In the genomic region with DNA sequence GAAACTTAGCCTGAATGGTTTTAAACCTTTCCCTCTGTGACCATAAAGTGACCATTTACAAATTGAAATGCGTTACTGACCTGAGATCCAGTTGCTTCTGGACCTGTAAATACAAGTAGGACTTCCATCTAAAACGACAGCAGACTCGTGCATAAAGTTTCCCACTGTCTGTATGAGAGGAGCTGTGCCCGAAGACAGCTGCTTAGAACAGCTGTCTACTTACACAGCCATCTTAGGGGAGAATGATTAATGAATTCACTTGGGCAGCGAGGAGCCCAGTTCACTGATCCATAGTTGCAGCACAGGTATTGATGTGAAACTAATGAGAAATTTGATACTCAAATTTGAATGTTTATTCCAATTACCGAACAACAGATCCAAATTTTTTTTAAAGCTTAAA, we compare ENCODE assay signal across 18 cellular contexts.
"Had no signal": no experiment of that assay in that cellular context is flagged by ENCODE, and none has a peak within 500 bp of the region (broad histone marks: within the 10 kb centered on the region; RNA-seq: fewer than 3 reads in every experiment).

No MANE protein-coding gene starts in this region.

- H3K27ac Mint-ChIP-seq: endodermal cell; naive thymus-derived CD4-positive, alpha-beta T cell had no signal

- H3K4me3 ChIP-seq: colonic mucosa, heart left ventricle, ovary, smooth muscle cell had no signal

- H3K27me3 ChIP-seq: colonic mucosa, foreskin keratinocyte, ovary had no signal

- DNase-seq: colonic mucosa; dermis blood vessel endothelial cell; endodermal cell; erythroblast; foreskin keratinocyte; heart left ventricle; hippocampal formation; left colon; mammary epithelial cell; naive thymus-derived CD4-positive, alpha-beta T cell; nucleus accumbens; ovary; right cardiac atrium; stimulated activated CD4-positive, alpha-beta T cell treated with anti-CD3 and anti-CD28 coated beads, Interleukin-2, amount 100 ng/mL, for 48 hours; stimulated activated naive CD4-positive, alpha-beta T cell treated with Interleukin-2 at 50 U/mL for 16 hours had no signal

- H3K4me1 ChIP-seq: colonic mucosa, foreskin keratinocyte, heart left ventricle had no signal

- H3K4me3 Mint-ChIP-seq: endodermal cell; naive thymus-derived CD4-positive, alpha-beta T cell; neural crest cell; type B pancreatic cell had no signal

- H3K36me3 ChIP-seq: colonic mucosa, heart left ventricle, ovary had no signal

- H3K27ac ChIP-seq: colonic mucosa, foreskin keratinocyte, heart left ventricle, ovary had no signal

- H3K9me3 ChIP-seq: colonic mucosa, ovary had no signal

- H3K4me1 Mint-ChIP-seq: endodermal cell; naive thymus-derived CD4-positive, alpha-beta T cell had no signal

- ATAC-seq: foreskin keratinocyte; heart left ventricle; left colon; naive thymus-derived CD4-positive, alpha-beta T cell; right cardiac atrium had no signal

- H3K36me3 Mint-ChIP-seq: naive thymus-derived CD4-positive, alpha-beta T cell; type B pancreatic cell had no signal
